Comparison of ENCODE assay signal across 1 cellular context in genomic region chr5:66247176-66247960, GRCh38.
TF ChIP-seq lines count a peak whose summit lies in the region.

No MANE protein-coding gene starts in this region.

TF ChIP-seq in GM23338, 12 proteins besides CTCF, POLR2A, EP300 and RAD21 (continued from another document):
- no peak for TF ChIP-seq ZNF462 (CRISPR knock-in tag; IDR thresholded peaks at IDR 0.05)
- TF ChIP-seq EZH2 (IDR thresholded peaks at IDR 0.05; ENCODE audit: low read depth, unreplicated experiment): no peak
- TF ChIP-seq EZH2phosphoT487 (IDR thresholded peaks at IDR 0.05; ENCODE audit: unreplicated experiment): no peak
- no peak for TF ChIP-seq ZNF114 (CRISPR knock-in tag; IDR thresholded peaks at IDR 0.05)
- no peak for TF ChIP-seq ZNF331 (CRISPR knock-in tag; IDR thresholded peaks at IDR 0.05; ENCODE audit: low read depth)
- TF ChIP-seq STAT1 (IDR thresholded peaks at IDR 0.05; ENCODE audit: unreplicated experiment): no peak
- no peak for TF ChIP-seq CREB1 (CRISPR knock-in tag; IDR thresholded peaks at IDR 0.05; ENCODE audit: low read depth)
